In the genomic region with DNA sequence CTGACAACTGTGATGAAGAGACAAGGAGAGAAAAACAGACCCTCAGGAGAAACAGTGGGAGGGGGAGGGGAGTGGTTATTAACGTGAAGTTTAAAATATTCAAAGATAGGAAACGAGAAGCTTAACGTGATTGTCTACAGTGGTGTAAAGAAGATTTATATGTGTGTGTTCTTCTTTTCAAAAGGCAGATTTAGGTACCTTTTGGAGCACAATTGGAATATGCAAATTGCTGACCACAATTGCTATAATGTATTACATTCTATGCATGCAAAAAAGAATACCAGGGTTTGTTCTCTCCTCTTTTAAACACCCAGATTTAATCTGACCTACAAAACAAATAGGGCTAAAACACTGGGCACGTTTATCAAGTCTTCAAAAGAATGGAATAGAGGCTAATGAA, we compare ENCODE assay signal across 1 cellular context.
TF ChIP-seq lines count a peak whose summit lies in the region.

No MANE protein-coding gene starts in this region.

TF ChIP-seq in H1, 55 proteins besides CTCF, POLR2A, EP300 and RAD21 (continued from another document):
- TF ChIP-seq, protein P1, sequence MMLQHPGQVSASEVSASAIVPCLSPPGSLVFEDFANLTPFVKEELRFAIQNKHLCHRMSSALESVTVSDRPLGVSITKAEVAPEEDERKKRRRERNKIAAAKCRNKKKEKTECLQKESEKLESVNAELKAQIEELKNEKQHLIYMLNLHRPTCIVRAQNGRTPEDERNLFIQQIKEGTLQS (IDR thresholded peaks at IDR 0.05; ENCODE audit: insufficient read depth, low read depth, low read length): no peak
- TF ChIP-seq CEBPB (IDR thresholded peaks at IDR 0.05; ENCODE audit: low read depth, low read length): no peak
- TF ChIP-seq SIX5 (IDR thresholded peaks at IDR 0.05; ENCODE audit: low read depth, low read length): no peak
- TF ChIP-seq NRF1 (IDR thresholded peaks at IDR 0.05; ENCODE audit: low read depth, low read length): no peak
- TF ChIP-seq TBP (IDR thresholded peaks at IDR 0.05; ENCODE audit: low read depth, low read length): no peak
- no peak for TF ChIP-seq PHF8 (conservative IDR thresholded peaks at IDR 0.05; ENCODE audit: low read depth, low read length)
- TF ChIP-seq HDAC2 (IDR thresholded peaks at IDR 0.05; ENCODE audit: borderline replicate concordance in 1 of 2, low read depth in 2 of 2, low read length in 2 of 2): no peak
- TF ChIP-seq RBBP5 (IDR thresholded peaks at IDR 0.05; ENCODE audit: borderline replicate concordance, low read depth, low read length): no peak
- TF ChIP-seq SIN3A (conservative IDR thresholded peaks at IDR 0.05 in 1 of 2, IDR thresholded peaks at IDR 0.05 in 1 of 2; ENCODE audit: low read depth in 1 of 2, low read length in 2 of 2): no peak
